In genomic region chr16:55466209-55466608, GRCh38 we compare ENCODE assay signal across 2 cellular contexts.
TF ChIP-seq lines count a peak whose summit lies in the region.

No MANE protein-coding gene starts in this region.

TF ChIP-seq in HepG2, 621 proteins besides CTCF, POLR2A, EP300 and RAD21:
- TF ChIP-seq ZNF768 (CRISPR knock-in tag; IDR thresholded peaks at IDR 0.05) (peak; percentile 87), PCBP2 (optimal IDR thresholded peaks at IDR 0.05; ENCODE audit: low read depth, low read length, poor library complexity, severe bottlenecking) (no peak)
TF ChIP-seq in HepG2: peak in this region for 1.

TF ChIP-seq in H1, 55 proteins besides CTCF, POLR2A, EP300 and RAD21:
- TF ChIP-seq SRF (IDR thresholded peaks at IDR 0.05; ENCODE audit: low read depth, low read length) (no peak), KDM1A (IDR thresholded peaks at IDR 0.05; ENCODE audit: borderline replicate concordance, low read length) (peak; percentile 78; the same call in 1 of the 2 replicates)
